Comparison of ENCODE assay signal across 1 cellular context in the genomic region with DNA sequence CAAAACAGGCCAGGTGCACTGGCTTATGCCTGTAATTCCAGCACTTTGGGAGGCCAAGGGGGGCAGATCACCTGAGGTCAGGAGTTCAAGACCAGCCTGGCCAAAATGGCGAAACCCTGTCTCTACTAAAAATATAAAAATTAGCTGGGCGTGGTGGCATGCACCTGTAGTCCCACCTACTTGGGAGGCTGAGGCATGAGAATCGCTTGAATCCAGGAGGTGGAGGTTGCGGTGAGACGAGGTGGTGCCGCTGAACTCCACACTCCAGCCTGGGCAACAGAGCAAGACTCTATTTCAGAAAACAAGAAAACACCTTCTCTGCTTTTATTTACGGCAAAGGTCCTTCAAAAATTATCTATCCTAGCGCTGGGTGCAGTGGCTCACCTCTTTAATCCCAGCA.
TF ChIP-seq lines count a peak whose summit lies in the region.

No MANE protein-coding gene starts in this region.

TF ChIP-seq in K562, 482 proteins besides CTCF, POLR2A, EP300 and RAD21:
- peak; percentile 56 for TF ChIP-seq ZNF121 (CRISPR knock-in tag; conservative IDR thresholded peaks at IDR 0.05)
